15 cellular contexts compared by ENCODE assay signal in the genomic region with DNA sequence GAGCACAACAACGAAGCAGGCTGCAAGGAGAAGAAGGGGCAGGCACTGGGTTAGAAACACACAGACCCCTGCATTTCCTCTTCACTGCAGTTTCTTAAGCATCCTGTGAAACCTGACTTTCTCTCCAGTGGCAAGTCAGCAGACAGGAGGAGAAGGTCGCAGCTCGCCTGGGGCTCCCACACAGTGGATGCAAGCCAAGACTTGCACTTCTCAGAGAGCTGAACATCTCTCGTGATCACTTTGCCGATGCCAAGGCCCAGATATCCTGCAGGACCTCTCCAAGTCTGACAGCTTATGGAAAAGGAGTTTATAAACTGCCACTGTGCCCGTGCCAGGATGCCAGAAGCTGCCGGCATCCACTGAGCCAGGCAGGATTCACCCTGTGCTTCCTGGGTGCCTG. TPM values are rescaled to one million over a fixed set of nuclear protein-coding genes. Genes with fewer than 3 reads are reported as not detected.
DNase-seq lines count a peak whose midpoint lies in the region; ATAC-seq and TF ChIP-seq lines count a peak whose summit lies in the region.
"Had no signal": no experiment of that assay in that cellular context is flagged by ENCODE, and none has a peak within 500 bp of the region (broad histone marks: within the 10 kb centered on the region; RNA-seq: fewer than 3 reads in every experiment).

No MANE protein-coding gene starts in this region.

- DNase-seq in EH (ENCODE audit: low read depth) (peak; percentile 36), D341Med (ENCODE audit: low spot score) (no peak), kidney glomerular epithelial cell (lab: John Stamatoyannopoulos, UW) (no peak), NCI-H82 treated with DMSO at 0.1 percent for 48 hours (lab: John Stamatoyannopoulos, UW; ENCODE audit: unreplicated experiment) (no peak)
- DNase-seq in natural killer cell treated with Interleukin-12 subunit alpha and Interleukin-12 subunit beta and Interleukin-15 and Interleukin-18, amount 100 ng/mL, for 72 hours (ENCODE audit: low spot score) = no peak
- no peak for DNase-seq in activated CD8-positive, alpha-beta memory T cell treated with anti-CD3 and anti-CD28 coated beads, Interleukin-2, amount 10 ng/mL, durations not matched to agents 7 days and 5 days
- DNase-seq: activated CD8-positive, alpha-beta memory T cell treated with anti-CD3 and anti-CD28 coated beads for 24 hours; brain microvascular endothelial cell; DND-41; kidney; occipital lobe; SHP77 treated with DMSO at 0.1 percent for 48 hours; stimulated activated CD4-positive, alpha-beta T cell treated with anti-CD3 and anti-CD28 coated beads, Interleukin-2, amount 100 ng/mL, for 24 hours had no signal

- peaks cover 62% of the 10 kb centered on the region for H3K4me1 Mint-ChIP-seq in dendritic cell treated with granulocyte-macrophage colony-stimulating factor and Interleukin-4, amounts not matched to agents 40 ng/mL and 50 ng/mL, for 4 days (ENCODE audit: low read depth)
- H3K4me1 Mint-ChIP-seq in natural killer cell treated with Interleukin-12 subunit alpha and Interleukin-12 subunit beta and Interleukin-15 and Interleukin-18, amount 100 ng/mL, for 72 hours (ENCODE audit: low read depth in 2 of 2) = peaks cover 46 to 49% of the 10 kb centered on the region in 2 donors
- peaks cover 45% of the 10 kb centered on the region for H3K4me1 Mint-ChIP-seq in activated CD8-positive, alpha-beta memory T cell treated with anti-CD3 and anti-CD28 coated beads, Interleukin-2, amount 10 ng/mL, durations not matched to agents 7 days and 5 days

- peaks cover 100% of the 10 kb centered on the region for H3K4me1 ChIP-seq in OCI-LY1 (ENCODE audit: insufficient read depth, low read length, severe bottlenecking)

- H3K9ac ChIP-seq in OCI-LY1 (ENCODE audit: low read length) = peak overlapping the region; percentile 42; the same call in 1 of the 2 replicates

- H3K27me3 ChIP-seq in OCI-LY1 (ENCODE audit: insufficient read depth, low read length) = no peaks in the 10 kb centered on the region

- CTCF ChIA-PET in activated CD8-positive, alpha-beta memory T cell treated with anti-CD3 and anti-CD28 coated beads, Interleukin-2, amount 10 ng/mL, durations not matched to agents 7 days and 5 days (lab: Charles Lee) = interaction anchor here (1.2 to 2.2 kb wide), 4 partner anchors 11 to 24 kb away, joined by 3 to 19 read pairs (median 4); no protein-coding TSS in a partner anchor

- H3K4me2 ChIP-seq in OCI-LY1 (ENCODE audit: low read length) = peak overlapping the region; percentile 56; the same call in 1 of the 2 replicates

- no peaks in the 10 kb centered on the region for H3K9me2 ChIP-seq in OCI-LY1 (ENCODE audit: low read depth, low read length)

- H3K9me3 Mint-ChIP-seq in dendritic cell treated with granulocyte-macrophage colony-stimulating factor and Interleukin-4, amounts not matched to agents 40 ng/mL and 50 ng/mL, for 4 days = no peaks in the 10 kb centered on the region
- no peaks in the 10 kb centered on the region for H3K9me3 Mint-ChIP-seq in natural killer cell treated with Interleukin-12 subunit alpha and Interleukin-12 subunit beta and Interleukin-15 and Interleukin-18, amount 100 ng/mL, for 72 hours
- H3K9me3 Mint-ChIP-seq in activated CD8-positive, alpha-beta memory T cell treated with anti-CD3 and anti-CD28 coated beads, Interleukin-2, amount 10 ng/mL, durations not matched to agents 7 days and 5 days (ENCODE audit: low read depth) = no peaks in the 10 kb centered on the region

- peak overlapping the region; percentile 22 for H3K27ac Mint-ChIP-seq in dendritic cell treated with granulocyte-macrophage colony-stimulating factor and Interleukin-4, amounts not matched to agents 40 ng/mL and 50 ng/mL, for 4 days
- peak overlapping the region; percentile 63 to 88 for H3K27ac Mint-ChIP-seq in natural killer cell treated with Interleukin-12 subunit alpha and Interleukin-12 subunit beta and Interleukin-15 and Interleukin-18, amount 100 ng/mL, for 72 hours
- H3K27ac Mint-ChIP-seq in activated CD8-positive, alpha-beta memory T cell treated with anti-CD3 and anti-CD28 coated beads, Interleukin-2, amount 10 ng/mL, durations not matched to agents 7 days and 5 days = no peak overlapping the region

- H3K27ac ChIP-seq in OCI-LY1 (ENCODE audit: low read depth, low read length, poor library complexity, severe bottlenecking) = peak overlapping the region; percentile 97
- H3K27ac ChIP-seq: brain microvascular endothelial cell had no signal

- H2AFZ ChIP-seq in OCI-LY1 (ENCODE audit: low read length) = no peak overlapping the region

- H3K4me3 ChIP-seq in OCI-LY1 (ENCODE audit: low read depth, low read length, poor library complexity, severe bottlenecking) = peak overlapping the region; percentile 5

- H3K9me3 ChIP-seq in OCI-LY1 (ENCODE audit: low read length) = no peaks in the 10 kb centered on the region

- ATAC-seq in natural killer cell treated with Interleukin-12 subunit alpha and Interleukin-12 subunit beta and Interleukin-15 and Interleukin-18, amount 100 ng/mL, for 72 hours = no peak
- ATAC-seq in activated CD8-positive, alpha-beta memory T cell treated with anti-CD3 and anti-CD28 coated beads, Interleukin-2, amount 10 ng/mL, durations not matched to agents 7 days and 5 days = no peak

- H3K36me3 Mint-ChIP-seq in dendritic cell treated with granulocyte-macrophage colony-stimulating factor and Interleukin-4, amounts not matched to agents 40 ng/mL and 50 ng/mL, for 4 days (ENCODE audit: low read depth) = no peaks in the 10 kb centered on the region
- no peaks in the 10 kb centered on the region for H3K36me3 Mint-ChIP-seq in natural killer cell treated with Interleukin-12 subunit alpha and Interleukin-12 subunit beta and Interleukin-15 and Interleukin-18, amount 100 ng/mL, for 72 hours
- no peaks in the 10 kb centered on the region for H3K36me3 Mint-ChIP-seq in activated CD8-positive, alpha-beta memory T cell treated with anti-CD3 and anti-CD28 coated beads, Interleukin-2, amount 10 ng/mL, durations not matched to agents 7 days and 5 days

- intact Hi-C loops in dendritic cell treated with granulocyte-macrophage colony-stimulating factor and Interleukin-4, amounts not matched to agents 40 ng/mL and 50 ng/mL, for 4 days (cut with micrococcal nuclease) = no loop called here

- H3K79me2 ChIP-seq in OCI-LY1 (ENCODE audit: insufficient read depth, low read length) = no peaks in the 10 kb centered on the region

- TF ChIP-seq CTCF in OCI-LY1 (IDR thresholded peaks at IDR 0.05; ENCODE audit: low read length) = no peak

- no peaks in the 10 kb centered on the region for H4K20me1 ChIP-seq in OCI-LY1 (ENCODE audit: insufficient read depth, low read length)

- H3K36me3 ChIP-seq in OCI-LY1 (ENCODE audit: insufficient read depth, low read length) = no peaks in the 10 kb centered on the region
- H3K36me3 ChIP-seq: brain microvascular endothelial cell had no signal

- H3K27me3 Mint-ChIP-seq in dendritic cell treated with granulocyte-macrophage colony-stimulating factor and Interleukin-4, amounts not matched to agents 40 ng/mL and 50 ng/mL, for 4 days = peaks cover 3% of the 10 kb centered on the region
- peaks cover 0 to 2% of the 10 kb centered on the region in 2 donors for H3K27me3 Mint-ChIP-seq in natural killer cell treated with Interleukin-12 subunit alpha and Interleukin-12 subunit beta and Interleukin-15 and Interleukin-18, amount 100 ng/mL, for 72 hours
- no peaks in the 10 kb centered on the region for H3K27me3 Mint-ChIP-seq in activated CD8-positive, alpha-beta memory T cell treated with anti-CD3 and anti-CD28 coated beads, Interleukin-2, amount 10 ng/mL, durations not matched to agents 7 days and 5 days

- no peaks in the 10 kb centered on the region for H3F3A ChIP-seq in OCI-LY1 (ENCODE audit: insufficient read depth, low read length)

- no peak overlapping the region for H3K4me3 Mint-ChIP-seq in dendritic cell treated with granulocyte-macrophage colony-stimulating factor and Interleukin-4, amounts not matched to agents 40 ng/mL and 50 ng/mL, for 4 days
- peak overlapping the region; percentile 53 for H3K4me3 Mint-ChIP-seq in natural killer cell treated with Interleukin-12 subunit alpha and Interleukin-12 subunit beta and Interleukin-15 and Interleukin-18, amount 100 ng/mL, for 72 hours
- no peak overlapping the region for H3K4me3 Mint-ChIP-seq in activated CD8-positive, alpha-beta memory T cell treated with anti-CD3 and anti-CD28 coated beads, Interleukin-2, amount 10 ng/mL, durations not matched to agents 7 days and 5 days

RNA-seq across cellular contexts. Expression of gene TMEM272, which starts 18.4 kb away (rescaled TPM):
- not detected for total RNA-seq in natural killer cell treated with Interleukin-12 subunit alpha and Interleukin-12 subunit beta and Interleukin-15 and Interleukin-18, amount 100 ng/mL, for 72 hours
- under 1 TPM; 0.09 TPM for total RNA-seq in activated CD8-positive, alpha-beta memory T cell treated with anti-CD3 and anti-CD28 coated beads, Interleukin-2, amount 10 ng/mL, durations not matched to agents 7 days and 5 days

RNA-seq across cellular contexts. Expression of gene DHRS12, which starts 22.6 kb away (rescaled TPM):
- 1 to 10 TPM; 2.2 to 3.5 TPM for total RNA-seq in natural killer cell treated with Interleukin-12 subunit alpha and Interleukin-12 subunit beta and Interleukin-15 and Interleukin-18, amount 100 ng/mL, for 72 hours
- total RNA-seq in activated CD8-positive, alpha-beta memory T cell treated with anti-CD3 and anti-CD28 coated beads, Interleukin-2, amount 10 ng/mL, durations not matched to agents 7 days and 5 days = 1 to 10 TPM; 6.0 to 6.6 TPM

RNA-seq across cellular contexts. Expression of gene CCDC70, which starts 35.2 kb away (rescaled TPM):
- not detected for total RNA-seq in natural killer cell treated with Interleukin-12 subunit alpha and Interleukin-12 subunit beta and Interleukin-15 and Interleukin-18, amount 100 ng/mL, for 72 hours
- not detected for total RNA-seq in activated CD8-positive, alpha-beta memory T cell treated with anti-CD3 and anti-CD28 coated beads, Interleukin-2, amount 10 ng/mL, durations not matched to agents 7 days and 5 days
- total RNA-seq: kidney, occipital lobe had no signal
